1 cellular context compared by ENCODE assay signal in the genomic region with DNA sequence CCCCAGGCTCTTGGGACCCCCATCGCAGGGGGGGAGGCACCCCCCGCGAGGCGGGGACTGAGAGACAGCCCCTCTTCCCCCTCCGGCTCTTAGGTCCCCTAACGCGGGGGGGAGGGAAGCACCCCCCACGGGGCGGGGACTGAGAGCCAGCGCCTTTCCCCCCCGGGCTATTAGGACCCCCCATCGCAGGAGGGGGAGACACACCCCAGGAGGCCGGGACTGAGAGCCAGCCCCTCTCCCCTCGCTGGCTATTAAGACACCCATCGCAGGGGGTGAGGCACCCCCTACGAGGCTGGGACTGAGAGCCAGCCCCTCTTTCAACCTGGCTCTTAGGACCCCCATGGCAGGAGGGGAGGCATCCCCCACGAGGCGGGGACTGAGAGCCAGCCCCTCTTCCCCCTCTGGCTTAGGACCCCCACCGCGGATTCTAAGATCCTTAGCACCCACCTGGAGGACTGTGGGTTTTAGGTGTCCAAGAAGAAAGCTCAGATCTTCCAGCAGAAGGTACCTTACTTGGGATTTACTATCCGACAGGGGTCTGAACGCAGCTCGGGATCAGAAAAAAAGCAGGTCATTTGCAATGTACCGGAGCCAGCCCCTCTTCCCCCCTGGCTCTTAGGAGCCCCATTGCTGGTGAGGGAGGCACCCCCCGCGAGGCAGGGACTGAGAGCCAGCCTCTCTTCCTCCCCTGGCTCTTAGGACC.
TF ChIP-seq lines count a peak whose summit lies in the region.

No MANE protein-coding gene starts in this region.

TF ChIP-seq in SK-N-SH, 30 proteins besides CTCF, POLR2A, EP300 and RAD21 (continued from another document):
- TF ChIP-seq, protein P1, sequence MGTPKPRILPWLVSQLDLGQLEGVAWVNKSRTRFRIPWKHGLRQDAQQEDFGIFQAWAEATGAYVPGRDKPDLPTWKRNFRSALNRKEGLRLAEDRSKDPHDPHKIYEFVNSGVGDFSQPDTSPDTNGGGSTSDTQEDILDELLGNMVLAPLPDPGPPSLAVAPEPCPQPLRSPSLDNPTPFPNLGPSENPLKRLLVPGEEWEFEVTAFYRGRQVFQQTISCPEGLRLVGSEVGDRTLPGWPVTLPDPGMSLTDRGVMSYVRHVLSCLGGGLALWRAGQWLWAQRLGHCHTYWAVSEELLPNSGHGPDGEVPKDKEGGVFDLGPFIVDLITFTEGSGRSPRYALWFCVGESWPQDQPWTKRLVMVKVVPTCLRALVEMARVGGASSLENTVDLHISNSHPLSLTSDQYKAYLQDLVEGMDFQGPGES (IDR thresholded peaks at IDR 0.05; ENCODE audit: low read depth, low read length), result no peak
- TF ChIP-seq MXI1 (IDR thresholded peaks at IDR 0.05; ENCODE audit: low read depth, low read length) (no peak), TCF12 (IDR thresholded peaks at IDR 0.05) (no peak), TAF1 (IDR thresholded peaks at IDR 0.05; ENCODE audit: borderline replicate concordance, low read depth, low read length) (no peak), GABPA (IDR thresholded peaks at IDR 0.05; ENCODE audit: low read depth) (no peak), MEF2A (IDR thresholded peaks at IDR 0.05; ENCODE audit: borderline replicate concordance, low read depth) (no peak), SIN3A (IDR thresholded peaks at IDR 0.05; ENCODE audit: borderline replicate concordance, low read depth, low read length) (no peak), POLR2AphosphoS5 (IDR thresholded peaks at IDR 0.05; ENCODE audit: low read depth, low read length) (no peak), FOXM1 (IDR thresholded peaks at IDR 0.05; ENCODE audit: low read depth) (no peak), RCOR1 (IDR thresholded peaks at IDR 0.05; ENCODE audit: low read length) (no peak)
- TF ChIP-seq, protein P2, sequence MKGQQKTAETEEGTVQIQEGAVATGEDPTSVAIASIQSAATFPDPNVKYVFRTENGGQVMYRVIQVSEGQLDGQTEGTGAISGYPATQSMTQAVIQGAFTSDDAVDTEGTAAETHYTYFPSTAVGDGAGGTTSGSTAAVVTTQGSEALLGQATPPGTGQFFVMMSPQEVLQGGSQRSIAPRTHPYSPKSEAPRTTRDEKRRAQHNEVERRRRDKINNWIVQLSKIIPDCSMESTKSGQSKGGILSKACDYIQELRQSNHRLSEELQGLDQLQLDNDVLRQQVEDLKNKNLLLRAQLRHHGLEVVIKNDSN (IDR thresholded peaks at IDR 0.05; ENCODE audit: borderline replicate concordance, low read depth), result no peak
- TF ChIP-seq, protein P3, sequence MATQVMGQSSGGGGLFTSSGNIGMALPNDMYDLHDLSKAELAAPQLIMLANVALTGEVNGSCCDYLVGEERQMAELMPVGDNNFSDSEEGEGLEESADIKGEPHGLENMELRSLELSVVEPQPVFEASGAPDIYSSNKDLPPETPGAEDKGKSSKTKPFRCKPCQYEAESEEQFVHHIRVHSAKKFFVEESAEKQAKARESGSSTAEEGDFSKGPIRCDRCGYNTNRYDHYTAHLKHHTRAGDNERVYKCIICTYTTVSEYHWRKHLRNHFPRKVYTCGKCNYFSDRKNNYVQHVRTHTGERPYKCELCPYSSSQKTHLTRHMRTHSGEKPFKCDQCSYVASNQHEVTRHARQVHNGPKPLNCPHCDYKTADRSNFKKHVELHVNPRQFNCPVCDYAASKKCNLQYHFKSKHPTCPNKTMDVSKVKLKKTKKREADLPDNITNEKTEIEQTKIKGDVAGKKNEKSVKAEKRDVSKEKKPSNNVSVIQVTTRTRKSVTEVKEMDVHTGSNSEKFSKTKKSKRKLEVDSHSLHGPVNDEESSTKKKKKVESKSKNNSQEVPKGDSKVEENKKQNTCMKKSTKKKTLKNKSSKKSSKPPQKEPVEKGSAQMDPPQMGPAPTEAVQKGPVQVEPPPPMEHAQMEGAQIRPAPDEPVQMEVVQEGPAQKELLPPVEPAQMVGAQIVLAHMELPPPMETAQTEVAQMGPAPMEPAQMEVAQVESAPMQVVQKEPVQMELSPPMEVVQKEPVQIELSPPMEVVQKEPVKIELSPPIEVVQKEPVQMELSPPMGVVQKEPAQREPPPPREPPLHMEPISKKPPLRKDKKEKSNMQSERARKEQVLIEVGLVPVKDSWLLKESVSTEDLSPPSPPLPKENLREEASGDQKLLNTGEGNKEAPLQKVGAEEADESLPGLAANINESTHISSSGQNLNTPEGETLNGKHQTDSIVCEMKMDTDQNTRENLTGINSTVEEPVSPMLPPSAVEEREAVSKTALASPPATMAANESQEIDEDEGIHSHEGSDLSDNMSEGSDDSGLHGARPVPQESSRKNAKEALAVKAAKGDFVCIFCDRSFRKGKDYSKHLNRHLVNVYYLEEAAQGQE (IDR thresholded peaks at IDR 0.05; ENCODE audit: low read depth, low read length), result no peak
- TF ChIP-seq, protein P4, sequence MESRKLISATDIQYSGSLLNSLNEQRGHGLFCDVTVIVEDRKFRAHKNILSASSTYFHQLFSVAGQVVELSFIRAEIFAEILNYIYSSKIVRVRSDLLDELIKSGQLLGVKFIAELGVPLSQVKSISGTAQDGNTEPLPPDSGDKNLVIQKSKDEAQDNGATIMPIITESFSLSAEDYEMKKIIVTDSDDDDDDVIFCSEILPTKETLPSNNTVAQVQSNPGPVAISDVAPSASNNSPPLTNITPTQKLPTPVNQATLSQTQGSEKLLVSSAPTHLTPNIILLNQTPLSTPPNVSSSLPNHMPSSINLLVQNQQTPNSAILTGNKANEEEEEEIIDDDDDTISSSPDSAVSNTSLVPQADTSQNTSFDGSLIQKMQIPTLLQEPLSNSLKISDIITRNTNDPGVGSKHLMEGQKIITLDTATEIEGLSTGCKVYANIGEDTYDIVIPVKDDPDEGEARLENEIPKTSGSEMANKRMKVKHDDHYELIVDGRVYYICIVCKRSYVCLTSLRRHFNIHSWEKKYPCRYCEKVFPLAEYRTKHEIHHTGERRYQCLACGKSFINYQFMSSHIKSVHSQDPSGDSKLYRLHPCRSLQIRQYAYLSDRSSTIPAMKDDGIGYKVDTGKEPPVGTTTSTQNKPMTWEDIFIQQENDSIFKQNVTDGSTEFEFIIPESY (IDR thresholded peaks at IDR 0.05; ENCODE audit: borderline replicate concordance, low read depth), result no peak
- TF ChIP-seq, protein P5, sequence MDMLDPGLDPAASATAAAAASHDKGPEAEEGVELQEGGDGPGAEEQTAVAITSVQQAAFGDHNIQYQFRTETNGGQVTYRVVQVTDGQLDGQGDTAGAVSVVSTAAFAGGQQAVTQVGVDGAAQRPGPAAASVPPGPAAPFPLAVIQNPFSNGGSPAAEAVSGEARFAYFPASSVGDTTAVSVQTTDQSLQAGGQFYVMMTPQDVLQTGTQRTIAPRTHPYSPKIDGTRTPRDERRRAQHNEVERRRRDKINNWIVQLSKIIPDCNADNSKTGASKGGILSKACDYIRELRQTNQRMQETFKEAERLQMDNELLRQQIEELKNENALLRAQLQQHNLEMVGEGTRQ (IDR thresholded peaks at IDR 0.05; ENCODE audit: borderline replicate concordance, low read depth, low read length), result no peak
- TF ChIP-seq, protein P6, sequence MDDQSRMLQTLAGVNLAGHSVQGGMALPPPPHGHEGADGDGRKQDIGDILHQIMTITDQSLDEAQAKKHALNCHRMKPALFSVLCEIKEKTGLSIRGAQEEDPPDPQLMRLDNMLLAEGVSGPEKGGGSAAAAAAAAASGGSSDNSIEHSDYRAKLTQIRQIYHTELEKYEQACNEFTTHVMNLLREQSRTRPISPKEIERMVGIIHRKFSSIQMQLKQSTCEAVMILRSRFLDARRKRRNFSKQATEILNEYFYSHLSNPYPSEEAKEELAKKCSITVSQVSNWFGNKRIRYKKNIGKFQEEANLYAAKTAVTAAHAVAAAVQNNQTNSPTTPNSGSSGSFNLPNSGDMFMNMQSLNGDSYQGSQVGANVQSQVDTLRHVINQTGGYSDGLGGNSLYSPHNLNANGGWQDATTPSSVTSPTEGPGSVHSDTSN (IDR thresholded peaks at IDR 0.05), result no peak
TF ChIP-seq in SK-N-SH: peak in this region for 0.
